Comparison of ENCODE assay signal across 19 cellular contexts in genomic region chr10:52050429-52051047, GRCh38.
A peak's percentile ranks its signal among the peaks of the same experiment; 100 is the strongest.
DNase-seq lines count a peak whose midpoint lies in the region; ATAC-seq, FAIRE-seq and TF ChIP-seq lines count a peak whose summit lies in the region.
"Had no signal": no experiment of that assay in that cellular context is flagged by ENCODE, and none has a peak within 500 bp of the region (broad histone marks: within the 10 kb centered on the region; RNA-seq: fewer than 3 reads in every experiment).

No MANE protein-coding gene starts in this region.

- H3K27me3 ChIP-seq in PC-3 (ENCODE audit: low read length) (no peaks in the 10 kb centered on the region), bronchial epithelial cell (ENCODE audit: control insufficient read depth, insufficient read depth, low read length) (no peaks in the 10 kb centered on the region)

- BruUV-seq in PC-3 (replicated peaks; lab: Mats Ljungman, UMichigan) = no TSS peak

- no peak overlapping the region for H3K27ac ChIP-seq in PC-3 (ENCODE audit: low read length)
- H3K27ac ChIP-seq: HL-60 had no signal

- no peak overlapping the region for H3K4me2 ChIP-seq in PC-3 (ENCODE audit: low read length)

- intact Hi-C loops in PC-3 (cut with micrococcal nuclease) = loop anchor here (10.0 kb wide), 1 partner anchor 216 kb away; no protein-coding TSS in a partner anchor

- H3K4me1 ChIP-seq in PC-3 (ENCODE audit: insufficient read depth, low read length) = no peaks in the 10 kb centered on the region
- H3K4me1 ChIP-seq: HAP-1 had no signal

- H3K9me3 ChIP-seq in PC-3 (ENCODE audit: low read length) = no peaks in the 10 kb centered on the region
- H3K9me3 ChIP-seq: HAP-1 had no signal

- CTCF ChIA-PET in HEK293T (lab: Yijun Ruan, JAX) = no interaction called here
- CTCF ChIA-PET in PC-3 (lab: Charles Lee) = no interaction called here

- no peak overlapping the region for H2AFZ ChIP-seq in PC-3 (ENCODE audit: low read length)

- no peaks in the 10 kb centered on the region for H3K79me2 ChIP-seq in PC-3 (ENCODE audit: low read length)

- H3K36me3 ChIP-seq in PC-3 (ENCODE audit: low read depth, low read length) (no peaks in the 10 kb centered on the region), bronchial epithelial cell (ENCODE audit: control insufficient read depth, insufficient read depth, low read length) (no peaks in the 10 kb centered on the region)
- H3K36me3 ChIP-seq: HAP-1 had no signal

- DNase-seq in HEK293T (ENCODE audit: extremely low spot score) (no peak), PC-3 (peak; percentile 19), bronchial epithelial cell (ENCODE audit: low read depth) (peak; percentile 9), skeletal muscle cell (ENCODE audit: low read depth) (peak; percentile 14), amygdala (lab: John Stamatoyannopoulos, UW) (no peak), pons (ENCODE audit: low spot score) (no peak)
- no peak for DNase-seq in activated CD4-positive, alpha-beta T cell treated with anti-CD3 and anti-CD28 coated beads, Interleukin-2, amount 50 U/mL, for 4 hours
- DNase-seq: C1 segment of cervical spinal cord; CD4-positive, CD25-positive, alpha-beta regulatory T cell; CD8-positive, alpha-beta memory T cell; COR-L47; DMS 273 treated with DMSO at 0.1 percent for 48 hours; DMS53; DND-41; EL; HFFc6 had no signal

- ATAC-seq in PC-3 = no peak
- ATAC-seq: GM12878 had no signal

- H3K9me2 ChIP-seq in PC-3 (replicated peaks; ENCODE audit: low read length) = no peaks in the 10 kb centered on the region

- FAIRE-seq in bronchial epithelial cell (lab: Jason Lieb, UNC) = no peak
- FAIRE-seq: GM12878 had no signal

- H3K9ac ChIP-seq in PC-3 (ENCODE audit: low read length) = no peak overlapping the region

- no peaks in the 10 kb centered on the region for H4K20me1 ChIP-seq in PC-3 (ENCODE audit: low read length)

- no peaks in the 10 kb centered on the region for H3F3A ChIP-seq in PC-3 (ENCODE audit: low read length, unreplicated experiment)

- TF ChIP-seq CTCF in PC-3 (conservative IDR thresholded peaks at IDR 0.05; ENCODE audit: low read depth, low read length) = no peak
- TF ChIP-seq CTCF in bronchial epithelial cell (IDR thresholded peaks at IDR 0.05; ENCODE audit: insufficient read depth, low read length, severe bottlenecking) = no peak

- POLR2A ChIA-PET in HEK293T (lab: Yijun Ruan, JAX) (no interaction called here), PC-3 (lab: Charles Lee; ENCODE audit: unreplicated experiment) (no interaction called here)

- H3K4me3 ChIP-seq in PC-3 (ENCODE audit: low read length) (no peak overlapping the region), bronchial epithelial cell (ENCODE audit: low read depth, low read length) (no peak overlapping the region), skeletal muscle cell (ENCODE audit: low read depth, low read length) (no peak overlapping the region)
- H3K4me3 ChIP-seq: GM12878, HAP-1 had no signal

TF ChIP-seq in HEK293T, 16 proteins besides CTCF, POLR2A, EP300 and RAD21:
- TF ChIP-seq CTBP1 (IDR thresholded peaks at IDR 0.05; ENCODE audit: borderline replicate concordance) (peak; percentile 19; the same call in 1 of the 2 replicates), FOXA1 (IDR thresholded peaks at IDR 0.05) (no peak), BHLHE40 (IDR thresholded peaks at IDR 0.05; ENCODE audit: borderline replicate concordance) (no peak)

Comparison
In these comparisons a context has a peak if more than half of its experiments do, and no peak if none do; other contexts are left out.
1. DNase-seq: peak in PC-3 (single experiment), bronchial epithelial cell (single experiment) and skeletal muscle cell (single experiment); none in HEK293T (single experiment), amygdala (0 of 56), pons (single experiment) and activated CD4-positive, alpha-beta T cell treated with anti-CD3 and anti-CD28 coated beads, Interleukin-2, amount 50 U/mL, for 4 hours (0 of 2).